18 cellular contexts compared by ENCODE assay signal in the genomic region with DNA sequence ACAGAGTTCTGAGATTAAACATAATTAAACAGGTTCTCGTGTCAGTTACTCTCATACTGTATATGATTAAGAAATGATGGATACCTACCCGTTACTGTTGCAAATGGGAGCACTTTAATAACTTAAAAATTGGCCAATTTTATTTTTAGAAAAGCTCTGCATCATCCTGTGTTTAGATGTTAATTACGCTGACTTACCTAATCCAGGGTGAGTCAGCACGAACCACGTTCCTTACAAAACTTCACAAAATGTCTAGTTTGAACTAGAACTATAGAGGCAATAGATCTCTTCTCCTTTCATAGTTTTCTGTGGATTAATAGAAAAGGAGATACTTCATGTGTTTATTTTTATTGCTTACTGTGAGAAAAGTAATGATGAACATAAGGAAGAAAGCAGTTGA.
DNase-seq lines count a peak whose midpoint lies in the region; ATAC-seq and TF ChIP-seq lines count a peak whose summit lies in the region.
"Had no signal": no experiment of that assay in that cellular context is flagged by ENCODE, and none has a peak within 500 bp of the region (broad histone marks: within the 10 kb centered on the region; RNA-seq: fewer than 3 reads in every experiment).

No MANE protein-coding gene starts in this region.

- H3K27ac Mint-ChIP-seq in CD8-positive, alpha-beta T cell, result no peak overlapping the region
- H3K27ac Mint-ChIP-seq: CD4-positive, alpha-beta T cell had no signal

- POLR2A ChIA-PET in CD8-positive, alpha-beta T cell (lab: Charles Lee), result no interaction called here

- H3K9me3 ChIP-seq in CD8-positive, alpha-beta T cell (ENCODE audit: low read length), result no peaks in the 10 kb centered on the region
- no peaks in the 10 kb centered on the region for H3K9me3 ChIP-seq in tibial artery
- H3K9me3 ChIP-seq: esophagus muscularis mucosa, spleen had no signal

- TF ChIP-seq CTCF in AG09309 (IDR thresholded peaks at IDR 0.05; ENCODE audit: control insufficient read depth, insufficient read depth, low read depth, low read length, missing control alignments), result no peak
- TF ChIP-seq CTCF in CD8-positive, alpha-beta T cell (IDR thresholded peaks at IDR 0.05), result no peak
- no peak for TF ChIP-seq CTCF in tibial artery (IDR thresholded peaks at IDR 0.05)

- no peaks in the 10 kb centered on the region for H3K27me3 ChIP-seq in CD8-positive, alpha-beta T cell (ENCODE audit: insufficient read depth, low read length)
- H3K27me3 ChIP-seq in tibial artery, result no peaks in the 10 kb centered on the region
- H3K27me3 ChIP-seq: esophagus muscularis mucosa, spleen had no signal

- no peak overlapping the region for H3K27ac ChIP-seq in CD8-positive, alpha-beta T cell (ENCODE audit: low read depth, low read length)
- H3K27ac ChIP-seq in tibial artery, result no peak overlapping the region
- H3K27ac ChIP-seq: esophagus muscularis mucosa, KMS-11, spleen had no signal

- no peak for ATAC-seq in GM18498 (IDR thresholded peaks at IDR 0.05; ENCODE audit: unreplicated experiment)
- ATAC-seq in CD8-positive, alpha-beta T cell, result no peak
- ATAC-seq in activated T-cell treated with anti-CD3 and anti-CD28 coated beads, Interleukin-2, amount 50 U/mL, for 4 hours, result no peak

- H3K4me3 ChIP-seq in AG09309 (ENCODE audit: control insufficient read depth, low read depth, low read length) (no peak overlapping the region), tibial artery (no peak overlapping the region)
- no peak overlapping the region for H3K4me3 ChIP-seq in CD8-positive, alpha-beta T cell (ENCODE audit: low read depth, low read length)
- H3K4me3 ChIP-seq: esophagus muscularis mucosa, spleen had no signal

- DNase-seq in AG09309 (ENCODE audit: low read depth) (peak; percentile 4), M059J (ENCODE audit: low read depth) (peak; percentile 18), SIG-M5 treated with dmso at 0.1 percent for 504 hours (lab: John Stamatoyannopoulos, UW; ENCODE audit: unreplicated experiment) (peak; percentile 62), fibroblast of gingiva (ENCODE audit: low read depth) (peak; percentile 38), tibial artery (no peak)
- no peak for DNase-seq in CD8-positive, alpha-beta T cell
- no peak for DNase-seq in activated T-cell treated with anti-CD3 and anti-CD28 coated beads, Interleukin-2, amount 50 U/mL, for 4 hours
- DNase-seq: activated CD4-positive, CD25-positive, alpha-beta regulatory T cell treated with anti-CD3 and anti-CD28 coated beads, Interleukin-2, amount 50 U/mL, for 72 hours; activated CD8-positive, alpha-beta memory T cell treated with anti-CD3 and anti-CD28 coated beads for 24 hours; CD4-positive, alpha-beta T cell; NCI-H1417; NCI-H2171; NCI-H748 treated with DMSO at 0.1 percent for 48 hours; spleen; substantia nigra had no signal

- no peaks in the 10 kb centered on the region for H3K36me3 Mint-ChIP-seq in CD8-positive, alpha-beta T cell
- no peaks in the 10 kb centered on the region for H3K36me3 Mint-ChIP-seq in activated T-cell treated with anti-CD3 and anti-CD28 coated beads, Interleukin-2, amount 50 U/mL, for 4 hours (ENCODE audit: insufficient read depth)

- H3K4me1 Mint-ChIP-seq in CD8-positive, alpha-beta T cell (ENCODE audit: low read depth), result no peaks in the 10 kb centered on the region
- no peaks in the 10 kb centered on the region for H3K4me1 Mint-ChIP-seq in activated T-cell treated with anti-CD3 and anti-CD28 coated beads, Interleukin-2, amount 50 U/mL, for 4 hours (ENCODE audit: low read depth)

- no peaks in the 10 kb centered on the region for H3K4me1 ChIP-seq in CD8-positive, alpha-beta T cell (ENCODE audit: insufficient read depth, low read length)
- H3K4me1 ChIP-seq in tibial artery, result peaks cover 0 to 4% (median 0%) of the 10 kb centered on the region in 4 donors
- H3K4me1 ChIP-seq: esophagus muscularis mucosa, spleen had no signal

- no peaks in the 10 kb centered on the region for H3K36me3 ChIP-seq in CD8-positive, alpha-beta T cell (ENCODE audit: insufficient read depth, low read length)
- no peaks in the 10 kb centered on the region for H3K36me3 ChIP-seq in tibial artery
- H3K36me3 ChIP-seq: esophagus muscularis mucosa, spleen had no signal

- intact Hi-C loops in CD8-positive, alpha-beta T cell (cut with DNase I, micrococcal nuclease), result no loop called here
- intact Hi-C loops in tibial artery (cut with DNase I; ENCODE audit: low total_unique reads), result no loop called here

- H3K27me3 Mint-ChIP-seq in CD8-positive, alpha-beta T cell (ENCODE audit: low read depth), result no peaks in the 10 kb centered on the region
- peaks cover 2% of the 10 kb centered on the region for H3K27me3 Mint-ChIP-seq in activated T-cell treated with anti-CD3 and anti-CD28 coated beads, Interleukin-2, amount 50 U/mL, for 4 hours (ENCODE audit: low read depth)

- H3K4me3 Mint-ChIP-seq in CD8-positive, alpha-beta T cell, result no peak overlapping the region
- no peak overlapping the region for H3K4me3 Mint-ChIP-seq in activated T-cell treated with anti-CD3 and anti-CD28 coated beads, Interleukin-2, amount 50 U/mL, for 4 hours
- H3K4me3 Mint-ChIP-seq: CD4-positive, alpha-beta T cell had no signal

- CTCF ChIA-PET in CD8-positive, alpha-beta T cell (lab: Charles Lee), result no interaction called here

- H3K9me3 Mint-ChIP-seq in CD8-positive, alpha-beta T cell, result no peaks in the 10 kb centered on the region
- no peaks in the 10 kb centered on the region for H3K9me3 Mint-ChIP-seq in activated T-cell treated with anti-CD3 and anti-CD28 coated beads, Interleukin-2, amount 50 U/mL, for 4 hours
- H3K9me3 Mint-ChIP-seq: CD4-positive, alpha-beta T cell had no signal

Comparison
In these comparisons a context has a peak if more than half of its experiments do, and no peak if none do; other contexts are left out.
1. DNase-seq: peak in AG09309 (single experiment), M059J (single experiment), SIG-M5 treated with dmso at 0.1 percent for 504 hours (single experiment) and fibroblast of gingiva (single experiment); none in CD8-positive, alpha-beta T cell (0 of 7), tibial artery (0 of 2) and activated T-cell treated with anti-CD3 and anti-CD28 coated beads, Interleukin-2, amount 50 U/mL, for 4 hours (single experiment).